10 cellular contexts compared by ENCODE assay signal in the genomic region with DNA sequence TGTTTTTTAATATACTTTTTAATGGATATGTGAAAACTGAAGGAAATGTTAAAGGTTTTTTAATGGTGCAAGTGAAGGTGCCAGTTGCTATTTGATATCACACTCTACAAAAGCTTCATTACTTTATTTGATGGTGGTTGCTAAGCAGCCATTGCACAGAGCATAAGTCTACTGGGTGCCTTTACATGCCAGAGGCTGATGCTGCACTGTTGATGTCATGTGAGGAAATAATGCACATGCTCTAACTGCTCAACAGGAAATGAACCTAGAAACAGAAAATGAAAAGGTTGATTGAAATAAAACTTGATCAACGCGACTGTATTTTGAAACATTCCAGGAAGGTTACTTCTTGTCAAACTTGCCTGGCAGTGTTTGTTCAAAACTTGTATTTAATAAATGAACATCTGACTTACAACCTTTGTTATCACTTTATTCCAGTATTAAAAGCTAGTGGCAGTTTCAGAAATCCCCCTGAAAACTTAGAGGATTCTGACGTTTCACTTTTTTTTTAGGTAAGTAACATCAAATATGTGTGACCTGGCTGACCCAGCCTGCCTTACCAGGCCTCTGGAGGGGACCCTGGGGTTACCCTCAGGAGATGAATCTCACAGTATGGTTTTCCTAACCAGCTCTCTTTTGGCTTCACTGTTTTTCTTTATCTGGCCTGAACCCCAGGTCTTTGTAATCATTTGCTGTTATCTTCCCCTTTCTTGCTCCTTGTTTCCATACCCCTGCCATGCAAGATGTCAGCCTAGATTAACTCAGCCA. TPM values are rescaled to one million over a fixed set of nuclear protein-coding genes. Genes with fewer than 3 reads are reported as not detected.
DNase-seq lines count a peak whose midpoint lies in the region; ATAC-seq, FAIRE-seq and TF ChIP-seq lines count a peak whose summit lies in the region.
"Had no signal": no experiment of that assay in that cellular context is flagged by ENCODE, and none has a peak within 500 bp of the region (broad histone marks: within the 10 kb centered on the region; RNA-seq: fewer than 3 reads in every experiment).

No MANE protein-coding gene starts in this region.

- ATAC-seq in naive thymus-derived CD8-positive, alpha-beta T cell = peak; percentile 82 to 89
- ATAC-seq in body of pancreas (no peak), left ventricle myocardium superior (no peak), HG03039 (IDR thresholded peaks at IDR 0.05; ENCODE audit: unreplicated experiment) (no peak)

- FAIRE-seq in GM12892 (lab: Jason Lieb, UNC) = peak; percentile 80

- H3K9me3 Mint-ChIP-seq in activated naive CD4-positive, alpha-beta T cell treated with anti-CD3 and anti-CD28 coated beads for 36 hours = no peaks in the 10 kb centered on the region
- H3K9me3 Mint-ChIP-seq in naive thymus-derived CD8-positive, alpha-beta T cell = no peaks in the 10 kb centered on the region

- intact Hi-C loops in activated naive CD4-positive, alpha-beta T cell treated with anti-CD3 and anti-CD28 coated beads for 36 hours (cut with micrococcal nuclease) = loop anchor here (2.0 kb wide), 2 partner anchors 56 to 182 kb away; partner anchors contain the start of gene CD3D
- intact Hi-C loops in body of pancreas (cut with DNase I) = loop anchor here (10.0 kb wide), 1 partner anchor 106 kb away; no protein-coding TSS in a partner anchor
- intact Hi-C loops in left ventricle myocardium superior (cut with micrococcal nuclease) = loop anchor here (5.0 kb wide), 1 partner anchor 88 kb away; no protein-coding TSS in a partner anchor

- H3K4me1 Mint-ChIP-seq in activated naive CD4-positive, alpha-beta T cell treated with anti-CD3 and anti-CD28 coated beads for 36 hours (ENCODE audit: low read depth) = peaks cover 46% of the 10 kb centered on the region
- H3K4me1 Mint-ChIP-seq in naive thymus-derived CD8-positive, alpha-beta T cell = peaks cover 25 to 60% (median 49%) of the 10 kb centered on the region in 4 donors

- DNase-seq in GM12892 (ENCODE audit: insufficient read length) = no peak
- peak; percentile 24 for DNase-seq in MV-4-11 (lab: John Stamatoyannopoulos, UW)
- DNase-seq in activated naive CD4-positive, alpha-beta T cell treated with anti-CD3 and anti-CD28 coated beads for 36 hours = peak; percentile 73
- peak; percentile 22 to 89 (median 72) for DNase-seq in naive thymus-derived CD8-positive, alpha-beta T cell
- no peak for DNase-seq in body of pancreas
- DNase-seq in left ventricle myocardium superior = no peak
- DNase-seq in NCI-H524 (lab: John Stamatoyannopoulos, UW) = no peak
- DNase-seq: brain microvascular endothelial cell, ovary had no signal

- POLR2A ChIA-PET in naive thymus-derived CD8-positive, alpha-beta T cell (lab: Charles Lee) = interaction anchor here (0.6 to 4.3 kb wide), 11 partner anchors 14 to 392 kb away, joined by 3 to 43 read pairs (median 4); partner anchors contain the start of genes ARCN1, CD3D, DDX6 and KMT2A

- no peaks in the 10 kb centered on the region for H3K27me3 Mint-ChIP-seq in activated naive CD4-positive, alpha-beta T cell treated with anti-CD3 and anti-CD28 coated beads for 36 hours (ENCODE audit: low read depth)
- H3K27me3 Mint-ChIP-seq in naive thymus-derived CD8-positive, alpha-beta T cell = no peaks in the 10 kb centered on the region

- H3K4me3 Mint-ChIP-seq in activated naive CD4-positive, alpha-beta T cell treated with anti-CD3 and anti-CD28 coated beads for 36 hours = peak overlapping the region; percentile 95
- peak overlapping the region; percentile 48 to 99 (median 95) for H3K4me3 Mint-ChIP-seq in naive thymus-derived CD8-positive, alpha-beta T cell

- peak overlapping the region; percentile 98 for H3K27ac Mint-ChIP-seq in activated naive CD4-positive, alpha-beta T cell treated with anti-CD3 and anti-CD28 coated beads for 36 hours
- peak overlapping the region; percentile 99 to 100 (median 100) for H3K27ac Mint-ChIP-seq in naive thymus-derived CD8-positive, alpha-beta T cell

- TF ChIP-seq POLR2A in GM12892 (IDR thresholded peaks at IDR 0.05; ENCODE audit: low read depth, low read length) (no peak), body of pancreas (IDR thresholded peaks at IDR 0.05) (no peak)

- WGBS in body of pancreas, 2 donors = 53 to 55% methylated on average over 3 of the region's 3 CpGs

- TF ChIP-seq CTCF in body of pancreas (IDR thresholded peaks at IDR 0.05) = no peak

- H3K27ac ChIP-seq in body of pancreas = no peak overlapping the region
- H3K27ac ChIP-seq: brain microvascular endothelial cell, ovary had no signal

- H3K27me3 ChIP-seq in body of pancreas = no peaks in the 10 kb centered on the region
- H3K27me3 ChIP-seq: brain microvascular endothelial cell, ovary had no signal

- H3K4me3 ChIP-seq in body of pancreas = no peak overlapping the region
- H3K4me3 ChIP-seq: ovary had no signal

- no peaks in the 10 kb centered on the region for H3K9me3 ChIP-seq in body of pancreas
- H3K9me3 ChIP-seq: ovary had no signal

- peaks cover 22% of the 10 kb centered on the region for H3K36me3 Mint-ChIP-seq in activated naive CD4-positive, alpha-beta T cell treated with anti-CD3 and anti-CD28 coated beads for 36 hours (ENCODE audit: low read depth)
- peaks cover 0 to 40% (median 9%) of the 10 kb centered on the region in 3 donors for H3K36me3 Mint-ChIP-seq in naive thymus-derived CD8-positive, alpha-beta T cell

- CTCF ChIA-PET in activated naive CD4-positive, alpha-beta T cell treated with anti-CD3 and anti-CD28 coated beads for 36 hours (lab: Charles Lee) = interaction anchor here (0.6 to 2.1 kb wide), 6 partner anchors 16 to 254 kb away, joined by 3 to 8 read pairs (median 3); no protein-coding TSS in a partner anchor

- H3K4me1 ChIP-seq in body of pancreas = peaks cover 24% of the 10 kb centered on the region

- H3K36me3 ChIP-seq in body of pancreas (replicated peaks in 1 of 2; ENCODE audit: insufficient read depth in 1 of 2, low read depth in 2 of 2) = peaks cover 0 to 19% of the 10 kb centered on the region in 2 donors
- H3K36me3 ChIP-seq: ovary had no signal

RNA-seq across cellular contexts. Expression of gene ATP5MG, which starts 2.4 kb away (rescaled TPM):
- 748 TPM for polyA plus RNA-seq in GM12892 (2012; ENCODE audit: missing spikeins)
- 100 to 1,000 TPM; 279 to 284 TPM for total RNA-seq in activated naive CD4-positive, alpha-beta T cell treated with anti-CD3 and anti-CD28 coated beads for 36 hours
- 100 to 1,000 TPM; 145 to 172 TPM for total RNA-seq in naive thymus-derived CD8-positive, alpha-beta T cell
- polyA plus RNA-seq in naive thymus-derived CD8-positive, alpha-beta T cell = 100 to 1,000 TPM; 649 to 923 (median 790) TPM
- total RNA-seq in body of pancreas (10 to 100 TPM; 45.2 to 91.3 TPM), left ventricle myocardium superior (756 TPM)

RNA-seq across cellular contexts. Expression of gene KMT2A, which starts 37.3 kb away (rescaled TPM):
- 30.5 TPM for polyA plus RNA-seq in GM12892 (2012; ENCODE audit: missing spikeins)
- 10 to 100 TPM; 68.4 to 68.5 TPM for total RNA-seq in activated naive CD4-positive, alpha-beta T cell treated with anti-CD3 and anti-CD28 coated beads for 36 hours
- 100 to 1,000 TPM; 149 to 161 TPM for total RNA-seq in naive thymus-derived CD8-positive, alpha-beta T cell
- polyA plus RNA-seq in naive thymus-derived CD8-positive, alpha-beta T cell = 10 to 100 TPM; 16.9 to 30.5 (median 19.5) TPM
- 100 to 1,000 TPM in 1 of 2 donors, 10 to 100 TPM in 1; 62.6 to 209 TPM for total RNA-seq in body of pancreas
- total RNA-seq in left ventricle myocardium superior = 21.1 TPM

RNA-seq across cellular contexts. Expression of gene UBE4A, which starts 39.6 kb away (rescaled TPM):
- polyA plus RNA-seq in GM12892 (2012; ENCODE audit: missing spikeins) = 17.7 TPM
- total RNA-seq in activated naive CD4-positive, alpha-beta T cell treated with anti-CD3 and anti-CD28 coated beads for 36 hours = 10 to 100 TPM; 35.3 to 35.7 TPM
- total RNA-seq in naive thymus-derived CD8-positive, alpha-beta T cell = 10 to 100 TPM; 48.7 to 52.8 TPM
- 10 to 100 TPM; 20.7 to 31.0 (median 24.3) TPM for polyA plus RNA-seq in naive thymus-derived CD8-positive, alpha-beta T cell
- total RNA-seq in body of pancreas (10 to 100 TPM; 29.6 to 31.3 TPM), left ventricle myocardium superior (37.6 TPM)

RNA-seq across cellular contexts. Expression of gene CD3G, which starts 54.8 kb away (rescaled TPM):
- polyA plus RNA-seq in GM12892 (2012; ENCODE audit: missing spikeins) = not detected
- 100 to 1,000 TPM; 103 to 106 TPM for total RNA-seq in activated naive CD4-positive, alpha-beta T cell treated with anti-CD3 and anti-CD28 coated beads for 36 hours
- total RNA-seq in naive thymus-derived CD8-positive, alpha-beta T cell = 100 to 1,000 TPM; 202 to 209 TPM
- polyA plus RNA-seq in naive thymus-derived CD8-positive, alpha-beta T cell = 100 to 1,000 TPM; 397 to 400 (median 397) TPM
- not detected for total RNA-seq in body of pancreas
- total RNA-seq in left ventricle myocardium superior = 0.27 TPM

RNA-seq across cellular contexts. Expression of gene CD3D, which starts 56.5 kb away (rescaled TPM):
- polyA plus RNA-seq in GM12892 (2012; ENCODE audit: missing spikeins) = 0.93 TPM
- 100 to 1,000 TPM; 259 to 285 TPM for total RNA-seq in activated naive CD4-positive, alpha-beta T cell treated with anti-CD3 and anti-CD28 coated beads for 36 hours
- 100 to 1,000 TPM; 355 to 362 TPM for total RNA-seq in naive thymus-derived CD8-positive, alpha-beta T cell
- polyA plus RNA-seq in naive thymus-derived CD8-positive, alpha-beta T cell = 1,000 to 10,000 TPM; 1,161 to 1,259 (median 1,215) TPM
- total RNA-seq in body of pancreas = 1 to 10 TPM in 1 of 2 donors, not detected in 1; 1.6 TPM
- total RNA-seq in left ventricle myocardium superior = 1.6 TPM

Comparison
In these comparisons a context has a peak if more than half of its experiments do, and no peak if none do; other contexts are left out.
1. DNase-seq: peak in MV-4-11 (single experiment), activated naive CD4-positive, alpha-beta T cell treated with anti-CD3 and anti-CD28 coated beads for 36 hours (single experiment) and naive thymus-derived CD8-positive, alpha-beta T cell (10 of 10); none in GM12892 (single experiment), body of pancreas (0 of 4), left ventricle myocardium superior (single experiment) and NCI-H524 (0 of 2).
2. ATAC-seq: peak in naive thymus-derived CD8-positive, alpha-beta T cell (2 of 2); none in body of pancreas (single experiment), left ventricle myocardium superior (single experiment) and HG03039 (single experiment).